11 cellular contexts compared by ENCODE assay signal in the genomic region with DNA sequence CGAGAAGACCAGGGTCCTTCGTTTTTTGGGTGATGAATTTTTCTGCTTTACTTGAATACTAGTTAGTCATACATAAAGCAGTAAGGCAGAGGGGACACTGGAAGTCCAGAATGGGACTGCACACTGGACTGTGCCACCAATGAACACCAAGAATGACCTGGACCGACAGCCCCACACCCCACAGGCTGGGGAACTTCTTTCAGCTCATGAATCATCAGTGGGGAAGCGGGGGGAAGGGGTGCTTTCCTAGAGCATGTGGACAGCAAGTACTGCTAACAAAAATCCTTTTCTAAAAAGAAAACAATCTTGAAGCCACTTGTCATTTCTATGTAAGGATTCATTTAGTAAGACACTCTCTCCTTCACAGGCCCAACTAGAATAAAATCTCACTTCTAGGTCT.
DNase-seq lines count a peak whose midpoint lies in the region; TF ChIP-seq lines count a peak whose summit lies in the region.
"Had no signal": no experiment of that assay in that cellular context is flagged by ENCODE, and none has a peak within 500 bp of the region (broad histone marks: within the 10 kb centered on the region; RNA-seq: fewer than 3 reads in every experiment).

No MANE protein-coding gene starts in this region.

- POLR2A ChIA-PET in A673 (lab: Charles Lee; ENCODE audit: low non-redundant PET) = no interaction called here

- H3K79me2 ChIP-seq in smooth muscle cell (ENCODE audit: low read depth) = no peaks in the 10 kb centered on the region

- intact Hi-C loops in left ventricle myocardium inferior (cut with micrococcal nuclease) = no loop called here
- intact Hi-C loops in A673 (cut with micrococcal nuclease; ENCODE audit: unreplicated experiment) = no loop called here

- H3K4me1 ChIP-seq in smooth muscle cell (ENCODE audit: low read depth) (peaks cover 11% of the 10 kb centered on the region), left ventricle myocardium inferior (no peaks in the 10 kb centered on the region), A673 (ENCODE audit: insufficient read depth, low read length, poor library complexity, severe bottlenecking) (peaks cover 25% of the 10 kb centered on the region)
- H3K4me1 ChIP-seq: colonic mucosa had no signal

- H3K27ac ChIP-seq in smooth muscle cell (ENCODE audit: low read depth) (no peak overlapping the region), left ventricle myocardium inferior (replicated peaks) (no peak overlapping the region), A673 (ENCODE audit: low read depth, low read length, poor library complexity, severe bottlenecking) (no peak overlapping the region)
- H3K27ac ChIP-seq: colonic mucosa, WERI-Rb-1 had no signal

- CTCF ChIA-PET in A673 (lab: Charles Lee) = no interaction called here

- peak overlapping the region; percentile 47 for H3K4me2 ChIP-seq in smooth muscle cell

- TF ChIP-seq CTCF in smooth muscle cell (IDR thresholded peaks at IDR 0.05; ENCODE audit: borderline replicate concordance, insufficient read depth, poor library complexity, severe bottlenecking) (no peak), left ventricle myocardium inferior (IDR thresholded peaks at IDR 0.05; ENCODE audit: borderline replicate concordance) (no peak), A673 (conservative IDR thresholded peaks at IDR 0.05; ENCODE audit: low read depth, low read length) (no peak)

- 74% methylated on average over 4 of the region's 4 CpGs for WGBS in smooth muscle cell (ENCODE audit: low lambda C conversion rate)

- no peaks in the 10 kb centered on the region for H3F3A ChIP-seq in smooth muscle cell (ENCODE audit: low read depth)

- no peaks in the 10 kb centered on the region for H4K20me1 ChIP-seq in smooth muscle cell (ENCODE audit: low read depth)

- H2AFZ ChIP-seq in smooth muscle cell (ENCODE audit: low read depth) = no peak overlapping the region

- no peaks in the 10 kb centered on the region for H3K27me3 ChIP-seq in smooth muscle cell (ENCODE audit: low read depth)
- no peaks in the 10 kb centered on the region for H3K27me3 ChIP-seq in left ventricle myocardium inferior (ENCODE audit: low read depth)
- H3K27me3 ChIP-seq in A673 (replicated peaks; ENCODE audit: insufficient read depth, low read depth, low read length, poor library complexity) = no peaks in the 10 kb centered on the region
- H3K27me3 ChIP-seq: colonic mucosa had no signal

- H3K36me3 ChIP-seq in smooth muscle cell (ENCODE audit: low read depth) (no peaks in the 10 kb centered on the region), left ventricle myocardium inferior (no peaks in the 10 kb centered on the region), A673 (ENCODE audit: insufficient read depth, low read length, poor library complexity, severe bottlenecking) (no peaks in the 10 kb centered on the region)
- H3K36me3 ChIP-seq: colonic mucosa, WERI-Rb-1 had no signal

- BruUV-seq in A673 (replicated peaks; lab: Mats Ljungman, UMichigan) = no TSS peak

- H3K4me3 ChIP-seq in smooth muscle cell (no peak overlapping the region), left ventricle myocardium inferior (no peak overlapping the region), A673 (ENCODE audit: low read depth, low read length, poor library complexity, severe bottlenecking) (no peak overlapping the region)
- H3K4me3 ChIP-seq: colonic mucosa had no signal

- H3K9ac ChIP-seq in smooth muscle cell (ENCODE audit: low read depth) = no peak overlapping the region

- peak; percentile 46 for DNase-seq in activated CD4-positive, alpha-beta T cell treated with anti-CD3 and anti-CD28 coated beads for 48 hours
- DNase-seq in activated CD4-positive, alpha-beta T cell treated with anti-CD3 and anti-CD28 coated beads for 4 hours = no peak
- peak; percentile 66 for DNase-seq in HT1080 (ENCODE audit: low read depth)
- DNase-seq in dermis blood vessel endothelial cell = peak; percentile 72
- DNase-seq in smooth muscle cell (lab: John Stamatoyannopoulos, UW; ENCODE audit: unreplicated experiment) = no peak
- no peak for DNase-seq in left ventricle myocardium inferior
- no peak for DNase-seq in A673 (ENCODE audit: low spot score)
- no peak for DNase-seq in mucosa of gallbladder (ENCODE audit: low spot score)
- DNase-seq: colonic mucosa, NCI-H446 treated with DMSO at 0.1 percent for 48 hours, WERI-Rb-1 had no signal

- no peaks in the 10 kb centered on the region for H3K9me3 ChIP-seq in smooth muscle cell (replicated peaks; ENCODE audit: low read depth)
- H3K9me3 ChIP-seq in left ventricle myocardium inferior (replicated peaks) = no peaks in the 10 kb centered on the region
- H3K9me3 ChIP-seq in A673 (ENCODE audit: low read depth, low read length, poor library complexity, severe bottlenecking) = no peaks in the 10 kb centered on the region
- H3K9me3 ChIP-seq: colonic mucosa had no signal

Comparison
In these comparisons a context has a peak if more than half of its experiments do, and no peak if none do; other contexts are left out.
1. DNase-seq: peak in activated CD4-positive, alpha-beta T cell treated with anti-CD3 and anti-CD28 coated beads for 48 hours (single experiment), HT1080 (single experiment) and dermis blood vessel endothelial cell (single experiment); none in activated CD4-positive, alpha-beta T cell treated with anti-CD3 and anti-CD28 coated beads for 4 hours (0 of 2), smooth muscle cell (single experiment), left ventricle myocardium inferior (single experiment), A673 (single experiment) and mucosa of gallbladder (single experiment).